ENCODE assay signal across 32 cellular contexts in genomic region chr3:161977850-161978249, GRCh38.
"Had no signal": no experiment of that assay in that cellular context is flagged by ENCODE, and none has a peak within 500 bp of the region (broad histone marks: within the 10 kb centered on the region; RNA-seq: fewer than 3 reads in every experiment).

No MANE protein-coding gene starts in this region.

- H3K27ac ChIP-seq: PC-9, RWPE1, SJCRH30, SK-N-MC had no signal

- H3K4me1 ChIP-seq: SJCRH30 had no signal

- DNase-seq: Kasumi-1, KG1, MG63, NCI-H1048, NCI-H1092 treated with DMSO at 0.1 percent for 48 hours, NCI-H1105 treated with DMSO at 0.1 percent for 48 hours, NCI-H1417, NCI-H1436, NCI-H146, NCI-H1694, NCI-H187, NCI-H1930, NCI-H2029 treated with DMSO at 0.1 percent for 48 hours, NCI-H2081 treated with DMSO at 0.1 percent for 48 hours, NCI-H2107, NCI-H2171 treated with DMSO at 0.1 percent for 48 hours, NCI-H2227 treated with DMSO at 0.1 percent for 48 hours, NCI-H345, NCI-H446, NCI-H510A treated with DMSO at 0.1 percent for 48 hours, NCI-H524 treated with DMSO at 0.1 percent for 48 hours, NCI-H526 treated with DMSO at 0.1 percent for 48 hours, NCI-H82, PC-9, SHP77, SIG-M5, SJCRH30 had no signal

- H3K9me3 ChIP-seq: MG63, SJCRH30 had no signal

- FAIRE-seq: RCC 7860 had no signal

- ATAC-seq: Panc1, Right ventricle myocardium inferior had no signal

- H3K4me2 ChIP-seq: PC-9 had no signal

- H2AFZ ChIP-seq: PC-9 had no signal

- H3K27me3 ChIP-seq: MG63, SJCRH30 had no signal

- H3K36me3 ChIP-seq: MG63, SJCRH30 had no signal

- H3K4me3 ChIP-seq: MG63, PC-9, SJCRH30, SK-N-MC had no signal
